In the genomic region with DNA sequence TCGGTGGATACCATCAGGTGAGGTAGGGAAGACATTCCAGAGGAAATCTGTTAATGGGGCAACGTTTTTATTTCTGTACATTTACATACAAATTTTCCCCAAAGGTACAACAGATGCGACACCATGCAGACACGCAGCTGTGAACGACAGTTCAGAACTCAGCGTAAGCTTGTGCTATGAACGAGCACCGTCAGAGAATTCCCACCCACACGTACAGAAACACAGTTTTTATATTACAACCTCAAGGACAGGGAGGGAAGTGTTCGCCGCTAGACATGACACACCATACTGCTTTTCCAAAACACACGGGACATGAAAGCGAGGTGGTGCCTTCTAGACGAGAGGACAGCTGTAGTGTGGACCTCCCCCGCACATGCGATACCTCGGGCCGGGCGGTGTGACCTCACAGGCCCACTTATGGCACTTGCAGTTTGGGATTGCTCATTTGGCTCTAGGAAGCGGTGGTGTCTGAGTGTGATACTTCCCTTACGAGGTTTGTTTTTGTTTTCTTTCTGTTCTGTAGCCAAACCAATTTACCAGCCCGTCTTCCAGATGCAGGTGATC, we compare ENCODE assay signal across 23 cellular contexts. TPM values are rescaled to one million over a fixed set of nuclear protein-coding genes. Genes with fewer than 3 reads are reported as not detected.
DNase-seq lines count a peak whose midpoint lies in the region; ATAC-seq and TF ChIP-seq lines count a peak whose summit lies in the region.
"Had no signal": no experiment of that assay in that cellular context is flagged by ENCODE, and none has a peak within 500 bp of the region (broad histone marks: within the 10 kb centered on the region; RNA-seq: fewer than 3 reads in every experiment).

No MANE protein-coding gene starts in this region.

- H3K27ac Mint-ChIP-seq in activated CD4-positive, alpha-beta T cell treated with anti-CD3 and anti-CD28 coated beads for 36 hours, result no peak overlapping the region
- H3K27ac Mint-ChIP-seq in activated CD4-positive, alpha-beta T cell treated with anti-CD3 and anti-CD28 coated beads, Interleukin-2, amount 10 ng/mL, durations not matched to agents 7 days and 5 days, result no peak overlapping the region
- peak overlapping the region; percentile 27 for H3K27ac Mint-ChIP-seq in chondrocyte (ENCODE audit: unreplicated experiment)
- H3K27ac Mint-ChIP-seq: activated naive CD8-positive, alpha-beta T cell; stimulated activated naive B cell treated with anti-CD40 and anti-IgM and Interleukin-4, amounts not matched to agents 10 μg/mL and 1 μg/mL and 100 μg/mL, for 72 hours had no signal

- H3K9me3 ChIP-seq in thyroid gland, result no peaks in the 10 kb centered on the region
- H3K9me3 ChIP-seq: neutrophil, psoas muscle had no signal

- H3K27ac ChIP-seq in thyroid gland, result no peak overlapping the region
- H3K27ac ChIP-seq: KMS-11, neutrophil, psoas muscle had no signal

- peaks cover 40% of the 10 kb centered on the region for H3K36me3 Mint-ChIP-seq in activated CD4-positive, alpha-beta T cell treated with anti-CD3 and anti-CD28 coated beads for 36 hours (ENCODE audit: low read depth)
- peaks cover 12% of the 10 kb centered on the region for H3K36me3 Mint-ChIP-seq in activated CD4-positive, alpha-beta T cell treated with anti-CD3 and anti-CD28 coated beads, Interleukin-2, amount 10 ng/mL, durations not matched to agents 7 days and 5 days (ENCODE audit: low read depth)
- H3K36me3 Mint-ChIP-seq in chondrocyte (ENCODE audit: low read depth), result peaks cover 26% of the 10 kb centered on the region

- H3K27me3 ChIP-seq in thyroid gland, result no peaks in the 10 kb centered on the region
- H3K27me3 ChIP-seq: neutrophil had no signal

- H3K4me1 Mint-ChIP-seq in activated CD4-positive, alpha-beta T cell treated with anti-CD3 and anti-CD28 coated beads for 36 hours, result peaks cover 28% of the 10 kb centered on the region
- peaks cover 6% of the 10 kb centered on the region for H3K4me1 Mint-ChIP-seq in activated CD4-positive, alpha-beta T cell treated with anti-CD3 and anti-CD28 coated beads, Interleukin-2, amount 10 ng/mL, durations not matched to agents 7 days and 5 days
- peaks cover 6% of the 10 kb centered on the region for H3K4me1 Mint-ChIP-seq in chondrocyte (ENCODE audit: low read depth)

- ATAC-seq in activated CD4-positive, alpha-beta T cell treated with anti-CD3 and anti-CD28 coated beads for 36 hours, result peak; percentile 60
- ATAC-seq: effector memory CD8-positive, alpha-beta T cell; esophagus mucosa; psoas muscle; stimulated activated naive B cell treated with anti-CD40 and anti-IgM and Interleukin-4, amounts not matched to agents 10 μg/mL and 1 μg/mL and 100 μg/mL, for 72 hours had no signal

- H3K4me3 Mint-ChIP-seq in activated CD4-positive, alpha-beta T cell treated with anti-CD3 and anti-CD28 coated beads for 36 hours, result no peak overlapping the region
- H3K4me3 Mint-ChIP-seq in activated CD4-positive, alpha-beta T cell treated with anti-CD3 and anti-CD28 coated beads, Interleukin-2, amount 10 ng/mL, durations not matched to agents 7 days and 5 days, result no peak overlapping the region
- no peak overlapping the region for H3K4me3 Mint-ChIP-seq in chondrocyte (ENCODE audit: unreplicated experiment)
- H3K4me3 Mint-ChIP-seq: activated naive CD8-positive, alpha-beta T cell; effector memory CD8-positive, alpha-beta T cell; stimulated activated naive B cell treated with anti-CD40 and anti-IgM and Interleukin-4, amounts not matched to agents 10 μg/mL and 1 μg/mL and 100 μg/mL, for 72 hours had no signal

- TF ChIP-seq CTCF in chondrocyte (IDR thresholded peaks at IDR 0.05), result no peak
- TF ChIP-seq CTCF in thyroid gland (IDR thresholded peaks at IDR 0.05), result no peak

- DNase-seq in activated CD4-positive, alpha-beta T cell treated with anti-CD3 and anti-CD28 coated beads for 36 hours, result peak; percentile 45
- DNase-seq in activated CD4-positive, alpha-beta T cell treated with anti-CD3 and anti-CD28 coated beads, Interleukin-2, amount 10 ng/mL, durations not matched to agents 7 days and 5 days, result no peak
- DNase-seq in stimulated activated CD4-positive, alpha-beta T cell treated with anti-CD3 and anti-CD28 coated beads, Interleukin-2, amount 100 ng/mL, for 24 hours, result peak; percentile 27 to 32
- no peak for DNase-seq in stimulated activated CD4-positive, alpha-beta T cell treated with anti-CD3 and anti-CD28 coated beads, Interleukin-12 subunit alpha, Interleukin-12 subunit beta, amount 100 ng/mL, for 4 hours
- DNase-seq in chondrocyte (ENCODE audit: low spot score), result peak; percentile 64
- no peak for DNase-seq in thyroid gland
- DNase-seq in cerebellum (ENCODE audit: low spot score), result no peak
- no peak for DNase-seq in pons (ENCODE audit: low spot score)
- DNase-seq: 8988T; activated CD4-positive, CD25-positive, alpha-beta regulatory T cell treated with anti-CD3 and anti-CD28 coated beads, Interleukin-2, amount 50 U/mL, for 72 hours; cortex of kidney; effector memory CD8-positive, alpha-beta T cell; foreskin melanocyte; hippocampal formation; mesenchymal stem cell; NCI-H146; psoas muscle; RPMI8226; stimulated activated naive B cell treated with anti-CD40 and anti-IgM and Interleukin-4, amounts not matched to agents 10 μg/mL and 1 μg/mL and 100 μg/mL, for 72 hours had no signal

- no peak overlapping the region for H3K4me3 ChIP-seq in thyroid gland (replicated peaks in 1 of 3)
- H3K4me3 ChIP-seq: psoas muscle had no signal

- H3K4me1 ChIP-seq in thyroid gland, result peaks cover 0 to 8% of the 10 kb centered on the region in 2 donors

- peaks cover 6 to 20% of the 10 kb centered on the region in 2 donors for H3K36me3 ChIP-seq in thyroid gland

- no peaks in the 10 kb centered on the region for H3K9me3 Mint-ChIP-seq in activated CD4-positive, alpha-beta T cell treated with anti-CD3 and anti-CD28 coated beads for 36 hours (ENCODE audit: low read depth)
- no peaks in the 10 kb centered on the region for H3K9me3 Mint-ChIP-seq in activated CD4-positive, alpha-beta T cell treated with anti-CD3 and anti-CD28 coated beads, Interleukin-2, amount 10 ng/mL, durations not matched to agents 7 days and 5 days
- H3K9me3 Mint-ChIP-seq in chondrocyte (ENCODE audit: low read depth), result no peaks in the 10 kb centered on the region
- H3K9me3 Mint-ChIP-seq: effector memory CD8-positive, alpha-beta T cell; stimulated activated naive B cell treated with anti-CD40 and anti-IgM and Interleukin-4, amounts not matched to agents 10 μg/mL and 1 μg/mL and 100 μg/mL, for 72 hours had no signal

- TF ChIP-seq POLR2A in thyroid gland (IDR thresholded peaks at IDR 0.05), result no peak

- POLR2A ChIA-PET in activated CD4-positive, alpha-beta T cell treated with anti-CD3 and anti-CD28 coated beads for 36 hours (lab: Charles Lee), result interaction anchor here (0.7 kb wide), 1 partner anchor 8 kb away, joined by 3 read pairs; no protein-coding TSS in a partner anchor
- POLR2A ChIA-PET in activated CD4-positive, alpha-beta T cell treated with anti-CD3 and anti-CD28 coated beads, Interleukin-2, amount 10 ng/mL, durations not matched to agents 7 days and 5 days (lab: Charles Lee), result no interaction called here

- CTCF ChIA-PET in activated CD4-positive, alpha-beta T cell treated with anti-CD3 and anti-CD28 coated beads for 36 hours (lab: Charles Lee), result interaction anchor here (1.0 kb wide), 1 partner anchor 10 kb away, joined by 4 read pairs; no protein-coding TSS in a partner anchor
- CTCF ChIA-PET in activated CD4-positive, alpha-beta T cell treated with anti-CD3 and anti-CD28 coated beads, Interleukin-2, amount 10 ng/mL, durations not matched to agents 7 days and 5 days (lab: Charles Lee), result interaction anchor here (2.0 kb wide), 1 partner anchor 9 kb away, joined by 8 read pairs; no protein-coding TSS in a partner anchor

- 81 to 84% methylated on average over 20 to 22 of the region's 22 CpGs for WGBS in thyroid gland, 2 donors

- intact Hi-C loops in activated CD4-positive, alpha-beta T cell treated with anti-CD3 and anti-CD28 coated beads for 36 hours (cut with DNase I, micrococcal nuclease), result no loop called here
- intact Hi-C loops in thyroid gland (cut with DNase I), result no loop called here

- no peaks in the 10 kb centered on the region for H3K27me3 Mint-ChIP-seq in activated CD4-positive, alpha-beta T cell treated with anti-CD3 and anti-CD28 coated beads for 36 hours
- no peaks in the 10 kb centered on the region for H3K27me3 Mint-ChIP-seq in activated CD4-positive, alpha-beta T cell treated with anti-CD3 and anti-CD28 coated beads, Interleukin-2, amount 10 ng/mL, durations not matched to agents 7 days and 5 days
- H3K27me3 Mint-ChIP-seq in chondrocyte (ENCODE audit: low read depth), result no peaks in the 10 kb centered on the region
- H3K27me3 Mint-ChIP-seq: activated naive CD8-positive, alpha-beta T cell; effector memory CD8-positive, alpha-beta T cell; stimulated activated naive B cell treated with anti-CD40 and anti-IgM and Interleukin-4, amounts not matched to agents 10 μg/mL and 1 μg/mL and 100 μg/mL, for 72 hours had no signal

RNA-seq across cellular contexts. Expression of a gene that starts 10.7 kb away (rescaled TPM):
- total RNA-seq in activated CD4-positive, alpha-beta T cell treated with anti-CD3 and anti-CD28 coated beads for 36 hours, result 10 to 100 TPM; 22.2 to 23.2 TPM
- total RNA-seq in activated CD4-positive, alpha-beta T cell treated with anti-CD3 and anti-CD28 coated beads, Interleukin-2, amount 10 ng/mL, durations not matched to agents 7 days and 5 days, result 10 to 100 TPM; 21.5 to 24.7 TPM
- total RNA-seq in chondrocyte (16.2 to 24.7 TPM (median 17.2 TPM) in 3 replicates), thyroid gland (10 to 100 TPM; 19.6 to 41.8 (median 34.4) TPM), cerebellum (40.9 TPM)

RNA-seq across cellular contexts. Expression of a gene that starts 42.0 kb away (rescaled TPM):
- under 1 TPM in 1 of 2 experiments, not detected in 1; 0.09 TPM for total RNA-seq in activated CD4-positive, alpha-beta T cell treated with anti-CD3 and anti-CD28 coated beads for 36 hours
- total RNA-seq in activated CD4-positive, alpha-beta T cell treated with anti-CD3 and anti-CD28 coated beads, Interleukin-2, amount 10 ng/mL, durations not matched to agents 7 days and 5 days, result not detected
- 109 to 119 TPM (median 117 TPM) in 3 replicates for total RNA-seq in chondrocyte
- total RNA-seq in thyroid gland, result 1 to 10 TPM in 3 of 4 donors, not detected in 1; 1.1 to 6.1 (median 3.5) TPM
- total RNA-seq in cerebellum, result 1,395 TPM

Comparison
In these comparisons a context has a peak if more than half of its experiments do, and no peak if none do; other contexts are left out.
1. DNase-seq: peak in activated CD4-positive, alpha-beta T cell treated with anti-CD3 and anti-CD28 coated beads for 36 hours (single experiment), stimulated activated CD4-positive, alpha-beta T cell treated with anti-CD3 and anti-CD28 coated beads, Interleukin-2, amount 100 ng/mL, for 24 hours (2 of 2) and chondrocyte (single experiment); none in activated CD4-positive, alpha-beta T cell treated with anti-CD3 and anti-CD28 coated beads, Interleukin-2, amount 10 ng/mL, durations not matched to agents 7 days and 5 days (single experiment), stimulated activated CD4-positive, alpha-beta T cell treated with anti-CD3 and anti-CD28 coated beads, Interleukin-12 subunit alpha, Interleukin-12 subunit beta, amount 100 ng/mL, for 4 hours (single experiment), thyroid gland (0 of 2), cerebellum (single experiment) and pons (single experiment).
2. RNA of a gene that starts 42.0 kb away (total RNA-seq): 1,395 TPM in cerebellum (single experiment) and 109 to 119 TPM in chondrocyte; 1.1 to 6.1 TPM in thyroid gland, 0.09 TPM in activated CD4-positive, alpha-beta T cell treated with anti-CD3 and anti-CD28 coated beads for 36 hours and not detected in activated CD4-positive, alpha-beta T cell treated with anti-CD3 and anti-CD28 coated beads, Interleukin-2, amount 10 ng/mL, durations not matched to agents 7 days and 5 days; every median in the first group is over 10 times any median in the second.